20 cellular contexts compared by ENCODE assay signal in genomic region chr17:45368661-45369060, GRCh38. TPM values are rescaled to one million over a fixed set of nuclear protein-coding genes. Genes with fewer than 3 reads are reported as not detected.
DNase-seq lines count a peak whose midpoint lies in the region; ATAC-seq and TF ChIP-seq lines count a peak whose summit lies in the region.
"Had no signal": no experiment of that assay in that cellular context is flagged by ENCODE, and none has a peak within 500 bp of the region (broad histone marks: within the 10 kb centered on the region; RNA-seq: fewer than 3 reads in every experiment).

No MANE protein-coding gene starts in this region.

- H3K4me3 Mint-ChIP-seq in type B pancreatic cell, result no peak overlapping the region
- H3K4me3 Mint-ChIP-seq: natural killer cell treated with Interleukin-12 subunit alpha and Interleukin-12 subunit beta and Interleukin-15 and Interleukin-18, amount 100 ng/mL, for 72 hours had no signal

- no peak overlapping the region for H3K9ac ChIP-seq in GM23248

- ATAC-seq in SK-N-SH treated with all-trans-retinoic acid at 6 μM for 48 hours (peak; percentile 14), GM18868 (IDR thresholded peaks at IDR 0.05; ENCODE audit: unreplicated experiment) (no peak), HG02884 (IDR thresholded peaks at IDR 0.05; ENCODE audit: unreplicated experiment) (no peak)
- ATAC-seq: activated CD4-positive, CD25-positive, alpha-beta regulatory T cell treated with anti-CD3 and anti-CD28 coated beads, Interleukin-2, amount 50 U/mL, for 24 hours; foreskin keratinocyte; natural killer cell treated with Interleukin-12 subunit alpha and Interleukin-12 subunit beta and Interleukin-15 and Interleukin-18, amount 100 ng/mL, for 72 hours; psoas muscle had no signal

- peak overlapping the region; percentile 18 for H3K27ac ChIP-seq in GM23248
- H3K27ac ChIP-seq: C4-2B, foreskin keratinocyte, psoas muscle, SK-N-MC, suprapubic skin had no signal

- H3K4me1 Mint-ChIP-seq in type B pancreatic cell (ENCODE audit: unreplicated experiment), result peaks cover 32% of the 10 kb centered on the region

- H3K27me3 ChIP-seq in GM23248 (replicated peaks; ENCODE audit: insufficient read depth), result no peaks in the 10 kb centered on the region
- H3K27me3 ChIP-seq: foreskin keratinocyte, suprapubic skin had no signal

- no peaks in the 10 kb centered on the region for H3K79me2 ChIP-seq in GM23248 (ENCODE audit: insufficient read depth)

- H3K4me3 ChIP-seq in GM23248, result no peak overlapping the region
- H3K4me3 ChIP-seq: psoas muscle, SK-N-MC, suprapubic skin had no signal

- peak; percentile 45 for DNase-seq in GM23248
- DNase-seq in fibroblast of peridontal ligament (ENCODE audit: extremely low read depth), result peak; percentile 98
- no peak for DNase-seq in type B pancreatic cell (ENCODE audit: extremely low spot score, unreplicated experiment)
- no peak for DNase-seq in DMS153 (lab: John Stamatoyannopoulos, UW)
- DNase-seq: cerebellar nuclear complex, foreskin keratinocyte, GF-D8, mesendoderm, NCI-H2029, NCI-H526, psoas muscle, T1000 had no signal

- H3K27ac Mint-ChIP-seq in type B pancreatic cell, result peak overlapping the region; percentile 56
- H3K27ac Mint-ChIP-seq: natural killer cell treated with Interleukin-12 subunit alpha and Interleukin-12 subunit beta and Interleukin-15 and Interleukin-18, amount 100 ng/mL, for 72 hours had no signal

- in situ Hi-C loops in GM23248 (cut with MboI), result no loop called here

- no peak overlapping the region for H2AFZ ChIP-seq in GM23248

- H3K27me3 Mint-ChIP-seq in type B pancreatic cell, result peaks cover 3% of the 10 kb centered on the region

- H4K20me1 ChIP-seq in GM23248 (ENCODE audit: insufficient read depth), result no peaks in the 10 kb centered on the region

- H3K9me3 Mint-ChIP-seq in type B pancreatic cell, result no peaks in the 10 kb centered on the region
- H3K9me3 Mint-ChIP-seq: natural killer cell treated with Interleukin-12 subunit alpha and Interleukin-12 subunit beta and Interleukin-15 and Interleukin-18, amount 100 ng/mL, for 72 hours had no signal

- peak overlapping the region; percentile 14 for H3K4me2 ChIP-seq in GM23248 (ENCODE audit: unreplicated experiment)

- no peaks in the 10 kb centered on the region for H3K9me2 ChIP-seq in GM23248 (ENCODE audit: insufficient read depth)

- no peaks in the 10 kb centered on the region for H3K36me3 ChIP-seq in GM23248 (ENCODE audit: low read depth)
- H3K36me3 ChIP-seq: suprapubic skin had no signal

- H3K4me1 ChIP-seq in GM23248 (ENCODE audit: insufficient read depth), result peaks cover 55% of the 10 kb centered on the region

- no peaks in the 10 kb centered on the region for H3K36me3 Mint-ChIP-seq in type B pancreatic cell
- H3K36me3 Mint-ChIP-seq: natural killer cell treated with Interleukin-12 subunit alpha and Interleukin-12 subunit beta and Interleukin-15 and Interleukin-18, amount 100 ng/mL, for 72 hours had no signal

- TF ChIP-seq CTCF in type B pancreatic cell (conservative IDR thresholded peaks at IDR 0.05), result no peak

- no peaks in the 10 kb centered on the region for H3K9me3 ChIP-seq in GM23248 (ENCODE audit: low read depth)
- H3K9me3 ChIP-seq: psoas muscle, suprapubic skin had no signal

- peaks cover 33% of the 10 kb centered on the region for H3F3A ChIP-seq in GM23248 (ENCODE audit: insufficient read depth)

TF ChIP-seq in SK-N-SH treated with all-trans-retinoic acid at 6 μM for 48 hours, 23 proteins besides CTCF, POLR2A, EP300 and RAD21:
- TF ChIP-seq CSDC2 (CRISPR knock-in tag; IDR thresholded peaks at IDR 0.05), result no peak
- no peak for TF ChIP-seq TOX (CRISPR knock-in tag; IDR thresholded peaks at IDR 0.05; ENCODE audit: borderline replicate concordance)
- no peak for TF ChIP-seq ZNF70 (CRISPR knock-in tag; IDR thresholded peaks at IDR 0.05)
- no peak for TF ChIP-seq ARNTL (CRISPR knock-in tag; IDR thresholded peaks at IDR 0.05; ENCODE audit: borderline replicate concordance, low read depth)
- no peak for TF ChIP-seq TSHZ2 (CRISPR knock-in tag; IDR thresholded peaks at IDR 0.05)
- TF ChIP-seq CSRNP3 (CRISPR knock-in tag; IDR thresholded peaks at IDR 0.05), result no peak
- TF ChIP-seq ZNF565 (CRISPR knock-in tag; conservative IDR thresholded peaks at IDR 0.05; ENCODE audit: low read depth), result no peak
- TF ChIP-seq PPARA (CRISPR knock-in tag; IDR thresholded peaks at IDR 0.05; ENCODE audit: borderline replicate concordance), result no peak
- TF ChIP-seq SNAI2 (CRISPR knock-in tag; IDR thresholded peaks at IDR 0.05), result no peak
- TF ChIP-seq POU6F1 (CRISPR knock-in tag; IDR thresholded peaks at IDR 0.05; ENCODE audit: borderline replicate concordance, low read depth), result no peak
TF ChIP-seq in SK-N-SH treated with all-trans-retinoic acid at 6 μM for 48 hours: peak in this region for 0.

RNA-seq across cellular contexts. Expression of gene MAP3K14, which starts 51.8 kb away (rescaled TPM):
- 3.0 and 4.2 TPM in 2 replicates for total RNA-seq in GM23248 (2014; rRNA removed; shearing (Covaris generic))
- 2.7 and 3.4 TPM in 2 replicates for polyA plus RNA-seq in GM23248 (2016; fragmentation: Nextera tagmentation; extraction: Ambion mirVana)
- 10.4 and 11.2 TPM in 2 replicates for total RNA-seq in type B pancreatic cell (ENCODE audit: low replicate concordance)

Comparison
In these comparisons a context has a peak if more than half of its experiments do, and no peak if none do; other contexts are left out.
1. DNase-seq: peak in GM23248 (single experiment) and fibroblast of peridontal ligament (single experiment); none in type B pancreatic cell (single experiment) and DMS153 (single experiment).